8 cellular contexts compared by ENCODE assay signal in genomic region chr7:26197153-26198115, GRCh38. TPM values are rescaled to one million over a fixed set of nuclear protein-coding genes. Genes with fewer than 3 reads are reported as not detected.
A peak's percentile ranks its signal among the peaks of the same experiment; 100 is the strongest.
DNase-seq lines count a peak whose midpoint lies in the region; ATAC-seq and TF ChIP-seq lines count a peak whose summit lies in the region.

No MANE protein-coding gene starts in this region.

- ATAC-seq in GM18517 (IDR thresholded peaks at IDR 0.05; ENCODE audit: unreplicated experiment): no peak

- H3K36me3 ChIP-seq in PC-9 (ENCODE audit: low read depth): peaks cover 69% of the 10 kb centered on the region

- H3F3A ChIP-seq in PC-9 (ENCODE audit: insufficient read depth, low read depth): peaks cover 78% of the 10 kb centered on the region

- peaks cover 91% of the 10 kb centered on the region for H3K79me2 ChIP-seq in PC-9 (ENCODE audit: low read depth)

- no peak overlapping the region for H2AFZ ChIP-seq in PC-9

- peak; percentile 31 for TF ChIP-seq POLR2A in GM19099 (IDR thresholded peaks at IDR 0.05; ENCODE audit: extremely low read depth, insufficient read length, low read depth)

- POLR2A ChIA-PET in PC-9 (lab: Charles Lee; ENCODE audit: unreplicated experiment): interaction anchor here (0.6 to 2.0 kb wide), 2 partner anchors 20 to 45 kb away, joined by 8 to 33 read pairs; partner anchors contain the start of gene NFE2L3

- H3K27ac ChIP-seq in PC-9 (peak overlapping the region; percentile 92), epithelial cell of prostate (peak overlapping the region; percentile 95)

- no peaks in the 10 kb centered on the region for H3K9me2 ChIP-seq in PC-9 (ENCODE audit: insufficient read depth)

- H4K20me1 ChIP-seq in PC-9 (ENCODE audit: insufficient read depth): peaks cover 75% of the 10 kb centered on the region

- BruUV-seq in PC-9 (replicated peaks; lab: Mats Ljungman, UMichigan): TSS peak; percentile 0

- no peak for TF ChIP-seq CTCF in PC-9 (conservative IDR thresholded peaks at IDR 0.05)

- H3K4me1 ChIP-seq in PC-9 (replicated peaks; ENCODE audit: insufficient read depth): peaks cover 35% of the 10 kb centered on the region

- CTCF ChIA-PET in PC-9 (lab: Charles Lee): interaction anchor here (0.6 to 2.3 kb wide), 7 partner anchors 9 to 302 kb away, joined by 3 to 16 read pairs (median 4); no protein-coding TSS in a partner anchor

- H3K27me3 ChIP-seq in PC-9 (ENCODE audit: insufficient read depth, low read depth): no peaks in the 10 kb centered on the region

- H3K4me2 ChIP-seq in PC-9: peak overlapping the region; percentile 84

- DNase-seq in PC-9 (no peak), epithelial cell of prostate (ENCODE audit: low read depth, low spot score) (no peak), renal cortical epithelial cell (ENCODE audit: low read depth) (peak; percentile 34), hippocampal formation (lab: John Stamatoyannopoulos, UW) (no peak), epidermal melanocyte (ENCODE audit: insufficient read length, low spot score) (no peak), DMS 273 treated with DMSO at 0.1 percent for 48 hours (lab: John Stamatoyannopoulos, UW) (no peak)

- no peaks in the 10 kb centered on the region for H3K9me3 ChIP-seq in PC-9 (ENCODE audit: insufficient read depth, low read depth)

- intact Hi-C loops in PC-9 (cut with micrococcal nuclease; ENCODE audit: unreplicated experiment): loop anchor here (1.0 to 10.0 kb wide), 3 partner anchors 106 to 470 kb away; no protein-coding TSS in a partner anchor

- peak overlapping the region; percentile 98 for H3K4me3 ChIP-seq in PC-9

RNA-seq across cellular contexts. Expression of gene HNRNPA2B1, which starts 3.1 kb away (rescaled TPM):
- total RNA-seq in PC-9 (2021) (526 and 792 TPM in 2 replicates), renal cortical epithelial cell (72.9 and 220 TPM in 2 replicates)

RNA-seq across cellular contexts. Expression of gene CBX3, which starts 4.1 kb away (rescaled TPM):
- 282 and 308 TPM in 2 replicates for total RNA-seq in PC-9 (2021)
- total RNA-seq in renal cortical epithelial cell: 124 and 212 TPM in 2 replicates

RNA-seq across cellular contexts. Expression of gene NFE2L3, which starts 45.4 kb away (rescaled TPM):
- total RNA-seq in PC-9 (2021) (44.2 and 49.1 TPM in 2 replicates), renal cortical epithelial cell (49.2 and 94.1 TPM in 2 replicates)
